In genomic region chr9:100196215-100196614, GRCh38 we compare ENCODE assay signal across 24 cellular contexts.
DNase-seq lines count a peak whose midpoint lies in the region; ATAC-seq and TF ChIP-seq lines count a peak whose summit lies in the region.
"Had no signal": no experiment of that assay in that cellular context is flagged by ENCODE, and none has a peak within 500 bp of the region (broad histone marks: within the 10 kb centered on the region; RNA-seq: fewer than 3 reads in every experiment).

No MANE protein-coding gene starts in this region.

- DNase-seq in SK-N-SH (no peak), islet precursor cell (peak; percentile 54), neural crest cell (ENCODE audit: low read depth, low spot score) (no peak), prostate gland (ENCODE audit: low spot score) (no peak), T-helper 2 cell (no peak)
- DNase-seq: 8988T, ACHN, Calu3, GM23248, HFFc6, IMR-90, MM.1S, NCI-H2029, NCI-H226, NCI-H510A, NCI-H69, SHP77 treated with DMSO at 0.1 percent for 48 hours had no signal

- peaks cover 6% of the 10 kb centered on the region for H3F3A ChIP-seq in SK-N-SH (replicated peaks; ENCODE audit: insufficient read depth)

- TF ChIP-seq EP300 in SK-N-SH (IDR thresholded peaks at IDR 0.05; ENCODE audit: borderline replicate concordance in 1 of 2, low read depth in 1 of 2, low read length in 1 of 2), result no peak

- H3K4me3 ChIP-seq in SK-N-SH (ENCODE audit: low read depth in 2 of 2, low read length in 1 of 2) (no peak overlapping the region), prostate gland (no peak overlapping the region)
- H3K4me3 ChIP-seq: GM23248, HAP-1, SK-N-MC had no signal

- POLR2A ChIA-PET in SK-N-SH (lab: Yijun Ruan, JAX), result no interaction called here

- ATAC-seq in SK-N-SH treated with all-trans-retinoic acid at 6 μM for 48 hours, result no peak
- ATAC-seq in HG02870 (IDR thresholded peaks at IDR 0.05; ENCODE audit: unreplicated experiment), result no peak
- ATAC-seq: Panc1 had no signal

- H3K79me2 ChIP-seq in SK-N-SH (ENCODE audit: insufficient read depth), result peaks cover 8% of the 10 kb centered on the region

- no peak overlapping the region for H3K9ac ChIP-seq in SK-N-SH
- H3K9ac ChIP-seq: GM23248, KMS-11 had no signal

- H2AFZ ChIP-seq in SK-N-SH (ENCODE audit: low read depth), result no peak overlapping the region
- H2AFZ ChIP-seq: GM23248 had no signal

- peaks cover 0 to 9% of the 10 kb centered on the region in 2 experiments; a peak in 2 of 4 replicates for H3K4me1 ChIP-seq in SK-N-SH (ENCODE audit: control insufficient read depth in 1 of 2, insufficient read depth in 2 of 2, low read depth in 1 of 2, low read length in 1 of 2)
- no peaks in the 10 kb centered on the region for H3K4me1 ChIP-seq in prostate gland (replicated peaks)
- H3K4me1 ChIP-seq: HAP-1 had no signal

- H3K9me2 ChIP-seq in SK-N-SH, result 0 out of 2 replicates have a peak, but pooled peaks cover 4% of the 10 kb centered on the region

- H3K27ac ChIP-seq in SK-N-SH (ENCODE audit: low read depth in 2 of 2, low read length in 1 of 2), result peak overlapping the region in 1 of 2 experiments; percentile 23; a peak in 1 of 4 replicates
- peak overlapping the region; percentile 51 for H3K27ac ChIP-seq in VCaP
- H3K27ac ChIP-seq in prostate gland, result peak overlapping the region in 1 of 2 donors; percentile 17
- H3K27ac ChIP-seq: GM23248, KMS-11, SK-N-MC had no signal

- H3K4me1 Mint-ChIP-seq in neural crest cell, result peaks cover 5% of the 10 kb centered on the region

- intact Hi-C loops in prostate gland (cut with DNase I), result no loop called here

- no peak overlapping the region for H3K4me3 Mint-ChIP-seq in neural crest cell
- H3K4me3 Mint-ChIP-seq: HFFc6 had no signal

- H3K27me3 ChIP-seq in SK-N-SH (ENCODE audit: insufficient read depth), result no peaks in the 10 kb centered on the region
- H3K27me3 ChIP-seq in prostate gland (replicated peaks; ENCODE audit: insufficient read depth), result no peaks in the 10 kb centered on the region

- no peak overlapping the region for H3K4me2 ChIP-seq in SK-N-SH
- H3K4me2 ChIP-seq: KMS-11 had no signal

- WGBS in SK-N-SH (ENCODE audit: low lambda C conversion rate), result 88% methylated on average over 3 of the region's 3 CpGs
- 66% methylated on average over 3 of the region's 3 CpGs for WGBS in prostate gland

- no peak for TF ChIP-seq RAD21 in SK-N-SH (IDR thresholded peaks at IDR 0.05; ENCODE audit: low read length)

- H3K36me3 Mint-ChIP-seq in neural crest cell (ENCODE audit: low read depth), result peaks cover 44% of the 10 kb centered on the region

- no peaks in the 10 kb centered on the region for H3K27me3 Mint-ChIP-seq in neural crest cell (ENCODE audit: low read depth)

- no peak for TF ChIP-seq POLR2A in prostate gland (IDR thresholded peaks at IDR 0.05)

- H3K9me3 ChIP-seq in SK-N-SH, result peaks cover 8% of the 10 kb centered on the region; the same call in 1 of the 2 replicates
- no peaks in the 10 kb centered on the region for H3K9me3 ChIP-seq in prostate gland

- H4K20me1 ChIP-seq in SK-N-SH (ENCODE audit: insufficient read depth), result no peaks in the 10 kb centered on the region

- H3K36me3 ChIP-seq in SK-N-SH (replicated peaks in 1 of 2; ENCODE audit: control insufficient read depth in 1 of 2, insufficient read depth in 2 of 2, low read length in 1 of 2) (peaks cover 2 to 18% of the 10 kb centered on the region in 2 experiments), prostate gland (no peaks in the 10 kb centered on the region)
- H3K36me3 ChIP-seq: HAP-1 had no signal

- TF ChIP-seq CTCF in SK-N-SH (IDR thresholded peaks at IDR 0.05) (no peak), VCaP (conservative IDR thresholded peaks at IDR 0.05) (no peak), neural crest cell (conservative IDR thresholded peaks at IDR 0.05) (no peak), prostate gland (IDR thresholded peaks at IDR 0.05) (no peak)

- CTCF ChIA-PET in SK-N-SH (lab: Yijun Ruan, JAX), result interaction anchor here (0.8 kb wide), 1 partner anchor 1012 kb away, joined by 3 read pairs; no protein-coding TSS in a partner anchor

- peaks cover 9% of the 10 kb centered on the region for H3K9me3 Mint-ChIP-seq in neural crest cell

- H3K27ac Mint-ChIP-seq in neural crest cell (ENCODE audit: unreplicated experiment), result peak overlapping the region; percentile 67
- H3K27ac Mint-ChIP-seq: HFFc6 had no signal

TF ChIP-seq in SK-N-SH, 30 proteins besides CTCF, POLR2A, EP300 and RAD21:
- no peak for TF ChIP-seq GABPA (IDR thresholded peaks at IDR 0.05; ENCODE audit: low read depth)
- peak; percentile 31; the same call in 1 of the 2 replicates for TF ChIP-seq GATA2 (CRISPR knock-in tag; IDR thresholded peaks at IDR 0.05)
- TF ChIP-seq RCOR1 (IDR thresholded peaks at IDR 0.05; ENCODE audit: low read length), result peak; percentile 14; the same call in 1 of the 2 replicates

TF ChIP-seq in SK-N-SH treated with all-trans-retinoic acid at 6 μM for 48 hours, 23 proteins besides CTCF, POLR2A, EP300 and RAD21:
- no peak for TF ChIP-seq OSR1 (CRISPR knock-in tag; IDR thresholded peaks at IDR 0.05)
- no peak for TF ChIP-seq POU6F1 (CRISPR knock-in tag; IDR thresholded peaks at IDR 0.05; ENCODE audit: borderline replicate concordance, low read depth)
- TF ChIP-seq, protein P1, sequence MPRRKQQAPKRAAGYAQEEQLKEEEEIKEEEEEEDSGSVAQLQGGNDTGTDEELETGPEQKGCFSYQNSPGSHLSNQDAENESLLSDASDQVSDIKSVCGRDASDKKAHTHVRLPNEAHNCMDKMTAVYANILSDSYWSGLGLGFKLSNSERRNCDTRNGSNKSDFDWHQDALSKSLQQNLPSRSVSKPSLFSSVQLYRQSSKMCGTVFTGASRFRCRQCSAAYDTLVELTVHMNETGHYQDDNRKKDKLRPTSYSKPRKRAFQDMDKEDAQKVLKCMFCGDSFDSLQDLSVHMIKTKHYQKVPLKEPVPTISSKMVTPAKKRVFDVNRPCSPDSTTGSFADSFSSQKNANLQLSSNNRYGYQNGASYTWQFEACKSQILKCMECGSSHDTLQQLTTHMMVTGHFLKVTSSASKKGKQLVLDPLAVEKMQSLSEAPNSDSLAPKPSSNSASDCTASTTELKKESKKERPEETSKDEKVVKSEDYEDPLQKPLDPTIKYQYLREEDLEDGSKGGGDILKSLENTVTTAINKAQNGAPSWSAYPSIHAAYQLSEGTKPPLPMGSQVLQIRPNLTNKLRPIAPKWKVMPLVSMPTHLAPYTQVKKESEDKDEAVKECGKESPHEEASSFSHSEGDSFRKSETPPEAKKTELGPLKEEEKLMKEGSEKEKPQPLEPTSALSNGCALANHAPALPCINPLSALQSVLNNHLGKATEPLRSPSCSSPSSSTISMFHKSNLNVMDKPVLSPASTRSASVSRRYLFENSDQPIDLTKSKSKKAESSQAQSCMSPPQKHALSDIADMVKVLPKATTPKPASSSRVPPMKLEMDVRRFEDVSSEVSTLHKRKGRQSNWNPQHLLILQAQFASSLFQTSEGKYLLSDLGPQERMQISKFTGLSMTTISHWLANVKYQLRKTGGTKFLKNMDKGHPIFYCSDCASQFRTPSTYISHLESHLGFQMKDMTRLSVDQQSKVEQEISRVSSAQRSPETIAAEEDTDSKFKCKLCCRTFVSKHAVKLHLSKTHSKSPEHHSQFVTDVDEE (CRISPR knock-in tag; IDR thresholded peaks at IDR 0.05), result no peak
- TF ChIP-seq SNAI2 (CRISPR knock-in tag; IDR thresholded peaks at IDR 0.05), result no peak
- no peak for TF ChIP-seq TCF4 (CRISPR knock-in tag; IDR thresholded peaks at IDR 0.05; ENCODE audit: borderline replicate concordance)
- no peak for TF ChIP-seq ZC3H10 (CRISPR knock-in tag; IDR thresholded peaks at IDR 0.05)
- no peak for TF ChIP-seq CSRNP3 (CRISPR knock-in tag; IDR thresholded peaks at IDR 0.05)
